12 cellular contexts compared by ENCODE assay signal in genomic region chr3:155702745-155703581, GRCh38. TPM values are rescaled to one million over a fixed set of nuclear protein-coding genes. Genes with fewer than 3 reads are reported as not detected.
"Had no signal": no experiment of that assay in that cellular context is flagged by ENCODE, and none has a peak within 500 bp of the region (broad histone marks: within the 10 kb centered on the region; RNA-seq: fewer than 3 reads in every experiment).

No MANE protein-coding gene starts in this region.

- H3K27me3 Mint-ChIP-seq: stimulated activated memory B cell treated with anti-CD40 and anti-IgM and Interleukin-4, amounts not matched to agents 10 μg/mL and 1 μg/mL and 100 μg/mL, for 72 hours had no signal

- H3K4me3 ChIP-seq: colonic mucosa, esophagus squamous epithelium, vagina had no signal

- H3K27ac ChIP-seq: colonic mucosa, esophagus squamous epithelium, vagina had no signal

- H3K27me3 ChIP-seq: colonic mucosa, esophagus squamous epithelium, vagina had no signal

- DNase-seq: activated CD4-positive, alpha-beta T cell treated with anti-CD3 and anti-CD28 coated beads, Interleukin-2, amount 50 U/mL, for 1 hour; activated naive CD4-positive, alpha-beta T cell; activated naive CD8-positive, alpha-beta T cell treated with anti-CD3 and anti-CD28 coated beads, Interleukin-2, amount 10 ng/mL, durations not matched to agents 7 days and 5 days; anterior cingulate cortex; colonic mucosa; effector CD8-positive, alpha-beta T cell; esophagus squamous epithelium; glutamatergic neuron had no signal

- H3K36me3 Mint-ChIP-seq: activated naive CD8-positive, alpha-beta T cell treated with anti-CD3 and anti-CD28 coated beads, Interleukin-2, amount 10 ng/mL, durations not matched to agents 7 days and 5 days; stimulated activated memory B cell treated with anti-CD40 and anti-IgM and Interleukin-4, amounts not matched to agents 10 μg/mL and 1 μg/mL and 100 μg/mL, for 72 hours had no signal

- H3K27ac Mint-ChIP-seq: activated naive CD8-positive, alpha-beta T cell treated with anti-CD3 and anti-CD28 coated beads, Interleukin-2, amount 10 ng/mL, durations not matched to agents 7 days and 5 days; stimulated activated memory B cell treated with anti-CD40 and anti-IgM and Interleukin-4, amounts not matched to agents 10 μg/mL and 1 μg/mL and 100 μg/mL, for 72 hours; T-helper 2 cell treated with Interferon-gamma antibody and Interleukin-4, amounts not matched to agents 5 μg/mL and 100 μg/mL, for 36 hours had no signal

- H3K9me3 ChIP-seq: colonic mucosa, esophagus squamous epithelium, vagina had no signal

- ATAC-seq: stimulated activated memory B cell treated with anti-CD40 and anti-IgM and Interleukin-4, amounts not matched to agents 10 μg/mL and 1 μg/mL and 100 μg/mL, for 72 hours had no signal

- H3K4me1 ChIP-seq: colonic mucosa, esophagus squamous epithelium, vagina had no signal

- H3K36me3 ChIP-seq: colonic mucosa, esophagus squamous epithelium, vagina had no signal

- H3K9me3 Mint-ChIP-seq: activated naive CD8-positive, alpha-beta T cell treated with anti-CD3 and anti-CD28 coated beads, Interleukin-2, amount 10 ng/mL, durations not matched to agents 7 days and 5 days; stimulated activated memory B cell treated with anti-CD40 and anti-IgM and Interleukin-4, amounts not matched to agents 10 μg/mL and 1 μg/mL and 100 μg/mL, for 72 hours; T-helper 2 cell treated with Interferon-gamma antibody and Interleukin-4, amounts not matched to agents 5 μg/mL and 100 μg/mL, for 36 hours had no signal

- H3K4me1 Mint-ChIP-seq: activated naive CD8-positive, alpha-beta T cell treated with anti-CD3 and anti-CD28 coated beads, Interleukin-2, amount 10 ng/mL, durations not matched to agents 7 days and 5 days; stimulated activated memory B cell treated with anti-CD40 and anti-IgM and Interleukin-4, amounts not matched to agents 10 μg/mL and 1 μg/mL and 100 μg/mL, for 72 hours had no signal

- H3K4me3 Mint-ChIP-seq: activated naive CD8-positive, alpha-beta T cell treated with anti-CD3 and anti-CD28 coated beads, Interleukin-2, amount 10 ng/mL, durations not matched to agents 7 days and 5 days; stimulated activated memory B cell treated with anti-CD40 and anti-IgM and Interleukin-4, amounts not matched to agents 10 μg/mL and 1 μg/mL and 100 μg/mL, for 72 hours; T-helper 2 cell treated with Interferon-gamma antibody and Interleukin-4, amounts not matched to agents 5 μg/mL and 100 μg/mL, for 36 hours had no signal

RNA-seq across cellular contexts. Expression of gene PLCH1, which starts 41.9 kb away (rescaled TPM):
- total RNA-seq: endothelial cell of umbilical vein had no signal
